ENCODE assay signal across 1 cellular context in genomic region chr6:107560657-107561056, GRCh38.
TF ChIP-seq lines count a peak whose summit lies in the region.

No MANE protein-coding gene starts in this region.

TF ChIP-seq in WTC11, 78 proteins besides CTCF, POLR2A, EP300 and RAD21 (continued from another document):
- TF ChIP-seq AFF4 (CRISPR knock-in tag; IDR thresholded peaks at IDR 0.05; ENCODE audit: borderline replicate concordance) (no peak), MXD4 (CRISPR knock-in tag; IDR thresholded peaks at IDR 0.05; ENCODE audit: borderline replicate concordance) (no peak), NR3C1 (CRISPR knock-in tag; conservative IDR thresholded peaks at IDR 0.05; ENCODE audit: low read depth) (no peak), ZNF138 (CRISPR knock-in tag; conservative IDR thresholded peaks at IDR 0.05) (no peak), FOXP4 (CRISPR knock-in tag; IDR thresholded peaks at IDR 0.05) (no peak), IRF1 (CRISPR knock-in tag; IDR thresholded peaks at IDR 0.05) (no peak), RORB (CRISPR knock-in tag; IDR thresholded peaks at IDR 0.05) (no peak), FOXJ3 (CRISPR knock-in tag; IDR thresholded peaks at IDR 0.05; ENCODE audit: borderline replicate concordance) (no peak), JUN (CRISPR knock-in tag; IDR thresholded peaks at IDR 0.05) (no peak), ATF3 (CRISPR knock-in tag; conservative IDR thresholded peaks at IDR 0.05) (no peak)
